In genomic region chr1:30730351-30731108, GRCh38 we compare ENCODE assay signal across 10 cellular contexts. TPM values are rescaled to one million over a fixed set of nuclear protein-coding genes. Genes with fewer than 3 reads are reported as not detected.
DNase-seq lines count a peak whose midpoint lies in the region; ATAC-seq lines count a peak whose summit lies in the region.
"Had no signal": no experiment of that assay in that cellular context is flagged by ENCODE, and none has a peak within 500 bp of the region (broad histone marks: within the 10 kb centered on the region; RNA-seq: fewer than 3 reads in every experiment).

No MANE protein-coding gene starts in this region.

- H3K36me3 Mint-ChIP-seq in activated T-cell treated with anti-CD3 and anti-CD28 coated beads, Interleukin-2, amount 50 U/mL, for 24 hours (ENCODE audit: low read depth), result peaks cover 45% of the 10 kb centered on the region
- H3K36me3 Mint-ChIP-seq in activated T-cell treated with anti-CD3 and anti-CD28 coated beads, Interleukin-2, amount 50 U/mL, for 72 hours (ENCODE audit: insufficient read depth in 2 of 2), result peaks cover 4 to 18% of the 10 kb centered on the region in 2 donors
- peaks cover 21 to 41% of the 10 kb centered on the region in 2 donors for H3K36me3 Mint-ChIP-seq in stimulated activated naive B cell treated with anti-CD40 and anti-IgM and Interleukin-4, amounts not matched to agents 10 μg/mL and 1 μg/mL and 100 μg/mL, for 72 hours

- ATAC-seq in activated T-cell treated with anti-CD3 and anti-CD28 coated beads, Interleukin-2, amount 50 U/mL, for 72 hours (replicated peaks in 1 of 2), result no peak
- ATAC-seq in stimulated activated naive B cell treated with anti-CD40 and anti-IgM and Interleukin-4, amounts not matched to agents 10 μg/mL and 1 μg/mL and 100 μg/mL, for 72 hours (replicated peaks), result peak; percentile 49 to 51
- no peak for ATAC-seq in HG03135 (IDR thresholded peaks at IDR 0.05; ENCODE audit: unreplicated experiment)

- intact Hi-C loops in head of caudate nucleus (cut with DNase I), result no loop called here

- no peaks in the 10 kb centered on the region for H3K9me3 Mint-ChIP-seq in activated T-cell treated with anti-CD3 and anti-CD28 coated beads, Interleukin-2, amount 50 U/mL, for 24 hours
- H3K9me3 Mint-ChIP-seq in activated T-cell treated with anti-CD3 and anti-CD28 coated beads, Interleukin-2, amount 50 U/mL, for 72 hours, result no peaks in the 10 kb centered on the region
- H3K9me3 Mint-ChIP-seq in stimulated activated naive B cell treated with anti-CD40 and anti-IgM and Interleukin-4, amounts not matched to agents 10 μg/mL and 1 μg/mL and 100 μg/mL, for 72 hours, result no peaks in the 10 kb centered on the region

- no peak overlapping the region for H3K4me3 Mint-ChIP-seq in activated T-cell treated with anti-CD3 and anti-CD28 coated beads, Interleukin-2, amount 50 U/mL, for 24 hours
- H3K4me3 Mint-ChIP-seq in activated T-cell treated with anti-CD3 and anti-CD28 coated beads, Interleukin-2, amount 50 U/mL, for 72 hours, result no peak overlapping the region
- peak overlapping the region; percentile 6 to 60 for H3K4me3 Mint-ChIP-seq in stimulated activated naive B cell treated with anti-CD40 and anti-IgM and Interleukin-4, amounts not matched to agents 10 μg/mL and 1 μg/mL and 100 μg/mL, for 72 hours

- H3K27ac Mint-ChIP-seq in activated T-cell treated with anti-CD3 and anti-CD28 coated beads, Interleukin-2, amount 50 U/mL, for 24 hours, result peak overlapping the region; percentile 74
- H3K27ac Mint-ChIP-seq in activated T-cell treated with anti-CD3 and anti-CD28 coated beads, Interleukin-2, amount 50 U/mL, for 72 hours, result no peak overlapping the region
- H3K27ac Mint-ChIP-seq in stimulated activated naive B cell treated with anti-CD40 and anti-IgM and Interleukin-4, amounts not matched to agents 10 μg/mL and 1 μg/mL and 100 μg/mL, for 72 hours, result peak overlapping the region; percentile 96

- no peak for DNase-seq in activated T-cell treated with anti-CD3 and anti-CD28 coated beads, Interleukin-2, amount 50 U/mL, for 24 hours
- DNase-seq in activated T-cell treated with anti-CD3 and anti-CD28 coated beads, Interleukin-2, amount 50 U/mL, for 72 hours, result no peak
- peak; percentile 77 for DNase-seq in NAMALWA (ENCODE audit: low spot score)
- DNase-seq in head of caudate nucleus, result peak in 24 of 42 donors; percentile 19 to 71 (median 46)
- no peak for DNase-seq in stimulated activated naive B cell treated with anti-CD40 and anti-IgM and Interleukin-4, amounts not matched to agents 10 μg/mL and 1 μg/mL and 100 μg/mL, for 72 hours
- DNase-seq in NCI-H2029 (lab: John Stamatoyannopoulos, UW), result no peak
- DNase-seq in cerebellar nuclear complex (lab: John Stamatoyannopoulos, UW), result no peak
- DNase-seq: effector CD8-positive, alpha-beta T cell; foreskin melanocyte had no signal

- no peaks in the 10 kb centered on the region for H3K27me3 Mint-ChIP-seq in activated T-cell treated with anti-CD3 and anti-CD28 coated beads, Interleukin-2, amount 50 U/mL, for 24 hours
- H3K27me3 Mint-ChIP-seq in activated T-cell treated with anti-CD3 and anti-CD28 coated beads, Interleukin-2, amount 50 U/mL, for 72 hours (ENCODE audit: low read depth), result no peaks in the 10 kb centered on the region
- no peaks in the 10 kb centered on the region for H3K27me3 Mint-ChIP-seq in stimulated activated naive B cell treated with anti-CD40 and anti-IgM and Interleukin-4, amounts not matched to agents 10 μg/mL and 1 μg/mL and 100 μg/mL, for 72 hours

- H3K4me1 Mint-ChIP-seq in activated T-cell treated with anti-CD3 and anti-CD28 coated beads, Interleukin-2, amount 50 U/mL, for 24 hours (ENCODE audit: low read depth), result peaks cover 20% of the 10 kb centered on the region
- peaks cover 23% of the 10 kb centered on the region for H3K4me1 Mint-ChIP-seq in activated T-cell treated with anti-CD3 and anti-CD28 coated beads, Interleukin-2, amount 50 U/mL, for 72 hours (ENCODE audit: low read depth)
- peaks cover 58 to 66% of the 10 kb centered on the region in 2 donors for H3K4me1 Mint-ChIP-seq in stimulated activated naive B cell treated with anti-CD40 and anti-IgM and Interleukin-4, amounts not matched to agents 10 μg/mL and 1 μg/mL and 100 μg/mL, for 72 hours

RNA-seq across cellular contexts. Expression of gene MATN1, which starts 7.1 kb away (rescaled TPM):
- total RNA-seq in activated T-cell treated with anti-CD3 and anti-CD28 coated beads, Interleukin-2, amount 50 U/mL, for 72 hours, result 1 to 10 TPM; 1.0 to 1.2 TPM

RNA-seq across cellular contexts. Expression of gene LAPTM5, which starts 27.0 kb away (rescaled TPM):
- 100 to 1,000 TPM; 220 to 281 TPM for total RNA-seq in activated T-cell treated with anti-CD3 and anti-CD28 coated beads, Interleukin-2, amount 50 U/mL, for 72 hours

Comparison
In these comparisons a context has a peak if more than half of its experiments do, and no peak if none do; other contexts are left out.
1. DNase-seq: peak in NAMALWA (single experiment) and head of caudate nucleus (24 of 42); none in activated T-cell treated with anti-CD3 and anti-CD28 coated beads, Interleukin-2, amount 50 U/mL, for 24 hours (single experiment), activated T-cell treated with anti-CD3 and anti-CD28 coated beads, Interleukin-2, amount 50 U/mL, for 72 hours (0 of 2), stimulated activated naive B cell treated with anti-CD40 and anti-IgM and Interleukin-4, amounts not matched to agents 10 μg/mL and 1 μg/mL and 100 μg/mL, for 72 hours (single experiment), NCI-H2029 (single experiment) and cerebellar nuclear complex (0 of 2).
2. H3K4me3 Mint-ChIP-seq: peak in stimulated activated naive B cell treated with anti-CD40 and anti-IgM and Interleukin-4, amounts not matched to agents 10 μg/mL and 1 μg/mL and 100 μg/mL, for 72 hours (2 of 2); none in activated T-cell treated with anti-CD3 and anti-CD28 coated beads, Interleukin-2, amount 50 U/mL, for 24 hours (single experiment) and activated T-cell treated with anti-CD3 and anti-CD28 coated beads, Interleukin-2, amount 50 U/mL, for 72 hours (0 of 2).
3. ATAC-seq: peak in stimulated activated naive B cell treated with anti-CD40 and anti-IgM and Interleukin-4, amounts not matched to agents 10 μg/mL and 1 μg/mL and 100 μg/mL, for 72 hours (2 of 2); none in activated T-cell treated with anti-CD3 and anti-CD28 coated beads, Interleukin-2, amount 50 U/mL, for 72 hours (0 of 2) and HG03135 (single experiment).